8 cellular contexts compared by ENCODE assay signal in genomic region chr21:16082038-16082816, GRCh38.
DNase-seq lines count a peak whose midpoint lies in the region; FAIRE-seq and TF ChIP-seq lines count a peak whose summit lies in the region.

No MANE protein-coding gene starts in this region.

- H3K9me3 ChIP-seq in A673 (ENCODE audit: low read depth, low read length, poor library complexity, severe bottlenecking), result no peaks in the 10 kb centered on the region
- no peaks in the 10 kb centered on the region for H3K9me3 ChIP-seq in testis

- H3K36me3 ChIP-seq in A673 (ENCODE audit: insufficient read depth, low read length, poor library complexity, severe bottlenecking) (no peaks in the 10 kb centered on the region), testis (ENCODE audit: low read depth, missing control alignments) (no peaks in the 10 kb centered on the region)

- intact Hi-C loops in A673 (cut with micrococcal nuclease; ENCODE audit: unreplicated experiment) (loop anchor here (1.0 kb wide), 1 partner anchor 248 kb away; no protein-coding TSS in a partner anchor), testis (cut with DNase I; ENCODE audit: low total_unique reads) (no loop called here)

- no peaks in the 10 kb centered on the region for H3K4me1 Mint-ChIP-seq in activated CD4-positive, alpha-beta T cell treated with anti-CD3 and anti-CD28 coated beads, Interleukin-2, amount 10 ng/mL, durations not matched to agents 7 days and 5 days

- no peaks in the 10 kb centered on the region for H3K4me1 ChIP-seq in A673 (ENCODE audit: insufficient read depth, low read length, poor library complexity, severe bottlenecking)
- no peaks in the 10 kb centered on the region for H3K4me1 ChIP-seq in testis

- CTCF ChIA-PET in A673 (lab: Charles Lee), result interaction anchor here (0.8 to 0.9 kb wide), 2 partner anchors 248 to 527 kb away, joined by 4 to 5 read pairs; no protein-coding TSS in a partner anchor
- CTCF ChIA-PET in activated CD4-positive, alpha-beta T cell treated with anti-CD3 and anti-CD28 coated beads, Interleukin-2, amount 10 ng/mL, durations not matched to agents 7 days and 5 days (lab: Charles Lee), result no interaction called here

- TF ChIP-seq POLR2A in testis (IDR thresholded peaks at IDR 0.05) (no peak), GM12892 (IDR thresholded peaks at IDR 0.05; ENCODE audit: low read depth, low read length) (no peak)

- no peaks in the 10 kb centered on the region for H3K36me3 Mint-ChIP-seq in activated CD4-positive, alpha-beta T cell treated with anti-CD3 and anti-CD28 coated beads, Interleukin-2, amount 10 ng/mL, durations not matched to agents 7 days and 5 days (ENCODE audit: low read depth)

- H3K27ac Mint-ChIP-seq in activated CD4-positive, alpha-beta T cell treated with anti-CD3 and anti-CD28 coated beads, Interleukin-2, amount 10 ng/mL, durations not matched to agents 7 days and 5 days, result no peak overlapping the region

- DNase-seq in A673 (ENCODE audit: low spot score) (peak; percentile 33), H4 (ENCODE audit: low spot score) (peak; percentile 32), SK-MEL-5 (ENCODE audit: low read depth, low spot score) (peak; percentile 48), glomerular endothelial cell (ENCODE audit: extremely low read depth, low read depth, low spot score) (peak; percentile 16), testis (no peak), GM12892 (ENCODE audit: insufficient read length) (no peak)
- DNase-seq in NK-92 treated with Interleukin-12 subunit alpha and Interleukin-12 subunit beta, amount 100 ng/mL, for 24 hours (lab: John Stamatoyannopoulos, UW), result no peak
- DNase-seq in activated CD4-positive, alpha-beta T cell treated with anti-CD3 and anti-CD28 coated beads, Interleukin-2, amount 10 ng/mL, durations not matched to agents 7 days and 5 days, result no peak

- no peak overlapping the region for H3K4me3 Mint-ChIP-seq in activated CD4-positive, alpha-beta T cell treated with anti-CD3 and anti-CD28 coated beads, Interleukin-2, amount 10 ng/mL, durations not matched to agents 7 days and 5 days

- 46 to 47% methylated on average over 6 of the region's 6 CpGs for WGBS in testis, 2 donors

- no peaks in the 10 kb centered on the region for H3K27me3 Mint-ChIP-seq in activated CD4-positive, alpha-beta T cell treated with anti-CD3 and anti-CD28 coated beads, Interleukin-2, amount 10 ng/mL, durations not matched to agents 7 days and 5 days

- FAIRE-seq in GM12892 (lab: Jason Lieb, UNC), result no peak

- H3K27me3 ChIP-seq in A673 (replicated peaks; ENCODE audit: insufficient read depth, low read depth, low read length, poor library complexity) (no peaks in the 10 kb centered on the region), testis (no peaks in the 10 kb centered on the region)

- no TSS peak for BruUV-seq in A673 (replicated peaks; lab: Mats Ljungman, UMichigan)

- H3K4me3 ChIP-seq in A673 (ENCODE audit: low read depth, low read length, poor library complexity, severe bottlenecking) (no peak overlapping the region), testis (no peak overlapping the region)

- in situ Hi-C loops in SK-MEL-5 (cut with HindIII; ENCODE audit: low pct_unique_long_range_greater_than_20kb, low sequenced_read_pairs), result no loop called here

- H3K27ac ChIP-seq in A673 (ENCODE audit: low read depth, low read length, poor library complexity, severe bottlenecking) (no peak overlapping the region), testis (peak overlapping the region in 1 of 2 donors; percentile 28)

- peak; percentile 59 for TF ChIP-seq CTCF in A673 (conservative IDR thresholded peaks at IDR 0.05; ENCODE audit: low read depth, low read length)
- TF ChIP-seq CTCF in testis (IDR thresholded peaks at IDR 0.05), result peak in 2 of 3 experiments; percentile 22 to 60

- no peaks in the 10 kb centered on the region for H3K9me3 Mint-ChIP-seq in activated CD4-positive, alpha-beta T cell treated with anti-CD3 and anti-CD28 coated beads, Interleukin-2, amount 10 ng/mL, durations not matched to agents 7 days and 5 days

- POLR2A ChIA-PET in A673 (lab: Charles Lee; ENCODE audit: low non-redundant PET), result no interaction called here
- POLR2A ChIA-PET in activated CD4-positive, alpha-beta T cell treated with anti-CD3 and anti-CD28 coated beads, Interleukin-2, amount 10 ng/mL, durations not matched to agents 7 days and 5 days (lab: Charles Lee), result no interaction called here

Comparison
In these comparisons a context has a peak if more than half of its experiments do, and no peak if none do; other contexts are left out.
1. DNase-seq: peak in A673 (single experiment), H4 (single experiment), SK-MEL-5 (single experiment) and glomerular endothelial cell (single experiment); none in testis (single experiment), NK-92 treated with Interleukin-12 subunit alpha and Interleukin-12 subunit beta, amount 100 ng/mL, for 24 hours (single experiment), GM12892 (single experiment) and activated CD4-positive, alpha-beta T cell treated with anti-CD3 and anti-CD28 coated beads, Interleukin-2, amount 10 ng/mL, durations not matched to agents 7 days and 5 days (single experiment).